In the genomic region with DNA sequence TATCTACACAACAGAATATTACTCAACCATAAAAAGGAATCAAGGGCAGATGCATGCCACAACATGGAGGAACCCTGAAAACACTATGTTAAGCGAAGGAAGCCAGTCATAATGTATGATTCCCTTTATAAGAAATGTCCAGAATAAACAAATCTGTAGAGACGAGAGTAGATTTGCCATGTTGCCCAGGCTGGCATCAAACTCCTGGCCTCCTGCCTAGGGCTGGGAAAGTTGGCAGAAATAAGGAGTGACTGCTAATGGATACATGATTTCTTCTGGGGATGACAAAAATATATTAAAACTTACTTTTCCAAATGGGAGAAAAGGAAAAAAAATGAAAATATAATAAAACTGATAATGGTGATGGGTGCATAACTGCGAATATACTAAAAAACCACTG, we compare ENCODE assay signal across 17 cellular contexts. TPM values are rescaled to one million over a fixed set of nuclear protein-coding genes. Genes with fewer than 3 reads are reported as not detected.
DNase-seq lines count a peak whose midpoint lies in the region.
"Had no signal": no experiment of that assay in that cellular context is flagged by ENCODE, and none has a peak within 500 bp of the region (broad histone marks: within the 10 kb centered on the region; RNA-seq: fewer than 3 reads in every experiment).

No MANE protein-coding gene starts in this region.

- no peak overlapping the region for H3K9ac ChIP-seq in skeletal muscle tissue (ENCODE audit: low read depth in 1 of 3, low read length in 3 of 3)
- H3K9ac ChIP-seq: KMS-11 had no signal

- H3K4me3 Mint-ChIP-seq in T-helper 2 cell treated with Interferon-gamma antibody and Interleukin-4, amounts not matched to agents 5 μg/mL and 100 μg/mL, for 36 hours, result peak overlapping the region; percentile 46
- peak overlapping the region; percentile 29 to 78 (median 50) for H3K4me3 Mint-ChIP-seq in IgD-negative memory B cell

- H3K4me1 ChIP-seq in skeletal muscle tissue (ENCODE audit: control insufficient read depth in 3 of 3, insufficient read depth in 3 of 3, low read length in 3 of 3), result peaks cover 18 to 34% (median 29%) of the 10 kb centered on the region in 3 donors

- H3K9me3 Mint-ChIP-seq in T-helper 2 cell treated with Interferon-gamma antibody and Interleukin-4, amounts not matched to agents 5 μg/mL and 100 μg/mL, for 36 hours, result no peaks in the 10 kb centered on the region
- H3K9me3 Mint-ChIP-seq in IgD-negative memory B cell, result no peaks in the 10 kb centered on the region

- H3K4me3 ChIP-seq in skeletal muscle tissue (ENCODE audit: low read length in 3 of 3), result no peak overlapping the region
- H3K4me3 ChIP-seq: coronary artery had no signal

- DNase-seq in T-helper 2 cell treated with Interferon-gamma antibody and Interleukin-4, amounts not matched to agents 5 μg/mL and 100 μg/mL, for 36 hours (ENCODE audit: low spot score), result no peak
- DNase-seq in T-helper 2 cell (no peak), cerebellum (ENCODE audit: low spot score) (peak; percentile 64), DMS 273 treated with DMSO at 0.1 percent for 48 hours (lab: John Stamatoyannopoulos, UW) (no peak), NCI-H748 (lab: John Stamatoyannopoulos, UW; ENCODE audit: unreplicated experiment) (no peak), DMS53 (lab: John Stamatoyannopoulos, UW) (no peak)
- DNase-seq: 8988T; amniotic stem cell; mesendoderm; NCI-H1417; NCI-H345; occipital lobe; stimulated activated naive CD4-positive, alpha-beta T cell had no signal

- peak overlapping the region; percentile 3 for H3K27ac ChIP-seq in skeletal muscle tissue (ENCODE audit: low read depth, low read length)
- H3K27ac ChIP-seq: coronary artery, KMS-11 had no signal

- H3K9me3 ChIP-seq in skeletal muscle tissue (ENCODE audit: control insufficient read depth in 3 of 3, low read length in 3 of 3), result no peaks in the 10 kb centered on the region

- H3K36me3 ChIP-seq in skeletal muscle tissue (ENCODE audit: control insufficient read depth in 3 of 3, insufficient read depth in 3 of 3, low read length in 3 of 3), result peaks cover 0 to 4% (median 0%) of the 10 kb centered on the region in 3 donors

- peaks cover 17% of the 10 kb centered on the region for H3K36me3 Mint-ChIP-seq in T-helper 2 cell treated with Interferon-gamma antibody and Interleukin-4, amounts not matched to agents 5 μg/mL and 100 μg/mL, for 36 hours (ENCODE audit: low read depth)
- no peaks in the 10 kb centered on the region for H3K36me3 Mint-ChIP-seq in IgD-negative memory B cell

- H3K27me3 ChIP-seq in skeletal muscle tissue (ENCODE audit: control insufficient read depth in 3 of 3, insufficient read depth in 3 of 3, low read length in 3 of 3), result no peaks in the 10 kb centered on the region

- no peaks in the 10 kb centered on the region for H3K27me3 Mint-ChIP-seq in T-helper 2 cell treated with Interferon-gamma antibody and Interleukin-4, amounts not matched to agents 5 μg/mL and 100 μg/mL, for 36 hours (ENCODE audit: low read depth)
- no peaks in the 10 kb centered on the region for H3K27me3 Mint-ChIP-seq in IgD-negative memory B cell

- peaks cover 26% of the 10 kb centered on the region for H3K4me1 Mint-ChIP-seq in T-helper 2 cell treated with Interferon-gamma antibody and Interleukin-4, amounts not matched to agents 5 μg/mL and 100 μg/mL, for 36 hours (ENCODE audit: low read depth)
- H3K4me1 Mint-ChIP-seq in IgD-negative memory B cell, result peaks cover 31 to 38% (median 34%) of the 10 kb centered on the region in 3 donors

- peak overlapping the region; percentile 70 for H3K27ac Mint-ChIP-seq in T-helper 2 cell treated with Interferon-gamma antibody and Interleukin-4, amounts not matched to agents 5 μg/mL and 100 μg/mL, for 36 hours
- peak overlapping the region in 2 of 3 donors; percentile 83 to 85 for H3K27ac Mint-ChIP-seq in IgD-negative memory B cell

RNA-seq across cellular contexts. Expression of gene CLIP1, which starts 10.9 kb away (rescaled TPM):
- polyA plus RNA-seq in IgD-negative memory B cell, result 26.8 TPM
- total RNA-seq in cerebellum (76.9 TPM), skeletal muscle tissue (21.9 TPM)
